ENCODE assay signal across 1 cellular context in genomic region chr17:79788989-79789942, GRCh38.
TF ChIP-seq lines count a peak whose summit lies in the region.

No MANE protein-coding gene starts in this region.

TF ChIP-seq in IMR-90, 13 proteins besides CTCF, POLR2A, EP300 and RAD21:
- TF ChIP-seq NFE2L2 (IDR thresholded peaks at IDR 0.05; ENCODE audit: low read depth, low read length) (no peak), SMC3 (IDR thresholded peaks at IDR 0.05; ENCODE audit: low read depth, low read length) (no peak), CEBPB (IDR thresholded peaks at IDR 0.05; ENCODE audit: low read depth, low read length) (no peak), USF2 (IDR thresholded peaks at IDR 0.05; ENCODE audit: low read depth, low read length) (no peak)
TF ChIP-seq in IMR-90: peak in this region for 0.
